Comparison of ENCODE assay signal across 17 cellular contexts in genomic region chr14:95725685-95726336, GRCh38. TPM values are rescaled to one million over a fixed set of nuclear protein-coding genes. Genes with fewer than 3 reads are reported as not detected.
A peak's percentile ranks its signal among the peaks of the same experiment; 100 is the strongest.
DNase-seq lines count a peak whose midpoint lies in the region; ATAC-seq, FAIRE-seq and TF ChIP-seq lines count a peak whose summit lies in the region.
"Had no signal": no experiment of that assay in that cellular context is flagged by ENCODE, and none has a peak within 500 bp of the region (broad histone marks: within the 10 kb centered on the region; RNA-seq: fewer than 3 reads in every experiment).

No MANE protein-coding gene starts in this region.

- no peaks in the 10 kb centered on the region for H3K9me3 Mint-ChIP-seq in activated naive CD4-positive, alpha-beta T cell treated with anti-CD3 and anti-CD28 coated beads, Interleukin-2, amount 10 ng/mL, durations not matched to agents 7 days and 5 days
- no peaks in the 10 kb centered on the region for H3K9me3 Mint-ChIP-seq in endothelial cell (ENCODE audit: unreplicated experiment)

- H3K27me3 Mint-ChIP-seq in activated naive CD4-positive, alpha-beta T cell treated with anti-CD3 and anti-CD28 coated beads, Interleukin-2, amount 10 ng/mL, durations not matched to agents 7 days and 5 days, result peaks cover 15% of the 10 kb centered on the region
- no peaks in the 10 kb centered on the region for H3K27me3 Mint-ChIP-seq in endothelial cell (ENCODE audit: unreplicated experiment)

- peak; percentile 85 for ATAC-seq in GM19395 (IDR thresholded peaks at IDR 0.05; ENCODE audit: unreplicated experiment)
- peak; percentile 69 for ATAC-seq in HG02840 (IDR thresholded peaks at IDR 0.05; ENCODE audit: low FRiP score, unreplicated experiment)
- ATAC-seq in HG03520 (IDR thresholded peaks at IDR 0.05; ENCODE audit: unreplicated experiment), result peak; percentile 77
- ATAC-seq: right cardiac atrium had no signal

- no peaks in the 10 kb centered on the region for H3K36me3 Mint-ChIP-seq in activated naive CD4-positive, alpha-beta T cell treated with anti-CD3 and anti-CD28 coated beads, Interleukin-2, amount 10 ng/mL, durations not matched to agents 7 days and 5 days
- no peaks in the 10 kb centered on the region for H3K36me3 Mint-ChIP-seq in endothelial cell (ENCODE audit: low read depth, unreplicated experiment)
- H3K36me3 Mint-ChIP-seq: activated naive CD8-positive, alpha-beta T cell treated with anti-CD3 and anti-CD28 coated beads, Interleukin-2, amount 10 ng/mL, durations not matched to agents 7 days and 5 days had no signal

- no peak for TF ChIP-seq POLR2A in GM12892 (IDR thresholded peaks at IDR 0.05; ENCODE audit: low read depth, low read length)

- H3K27ac Mint-ChIP-seq in activated naive CD4-positive, alpha-beta T cell treated with anti-CD3 and anti-CD28 coated beads, Interleukin-2, amount 10 ng/mL, durations not matched to agents 7 days and 5 days, result no peak overlapping the region
- H3K27ac Mint-ChIP-seq in endothelial cell (ENCODE audit: unreplicated experiment), result no peak overlapping the region
- H3K27ac Mint-ChIP-seq: activated naive CD8-positive, alpha-beta T cell treated with anti-CD3 and anti-CD28 coated beads, Interleukin-2, amount 10 ng/mL, durations not matched to agents 7 days and 5 days had no signal

- no peak for DNase-seq in GM12892 (ENCODE audit: insufficient read length)
- DNase-seq in RCC 7860 (ENCODE audit: low spot score), result no peak
- no peak for DNase-seq in activated naive CD4-positive, alpha-beta T cell treated with anti-CD3 and anti-CD28 coated beads, Interleukin-2, amount 10 ng/mL, durations not matched to agents 7 days and 5 days
- no peak for DNase-seq in NCI-H748 treated with DMSO at 0.1 percent for 48 hours (lab: John Stamatoyannopoulos, UW)
- no peak for DNase-seq in endothelial cell (ENCODE audit: low spot score)
- DNase-seq: activated CD4-positive, alpha-beta T cell treated with anti-CD3 and anti-CD28 coated beads, Interleukin-2, amount 50 U/mL, for 48 hours; activated naive CD8-positive, alpha-beta T cell treated with anti-CD3 and anti-CD28 coated beads, Interleukin-2, amount 10 ng/mL, durations not matched to agents 7 days and 5 days; BE2C; dorsolateral prefrontal cortex; GF-D8; right cardiac atrium had no signal

- CTCF ChIA-PET in activated naive CD4-positive, alpha-beta T cell treated with anti-CD3 and anti-CD28 coated beads, Interleukin-2, amount 10 ng/mL, durations not matched to agents 7 days and 5 days (lab: Charles Lee), result no interaction called here

- peak; percentile 90 for FAIRE-seq in GM12892 (lab: Jason Lieb, UNC)
- FAIRE-seq in RCC 7860 (lab: Jason Lieb, UNC), result no peak

- no peak for TF ChIP-seq CTCF in endothelial cell (IDR thresholded peaks at IDR 0.05; ENCODE audit: unreplicated experiment)

- H3K4me1 Mint-ChIP-seq in activated naive CD4-positive, alpha-beta T cell treated with anti-CD3 and anti-CD28 coated beads, Interleukin-2, amount 10 ng/mL, durations not matched to agents 7 days and 5 days, result peaks cover 4% of the 10 kb centered on the region
- H3K4me1 Mint-ChIP-seq in endothelial cell (ENCODE audit: unreplicated experiment), result peaks cover 10% of the 10 kb centered on the region

- no peak overlapping the region for H3K4me3 Mint-ChIP-seq in activated naive CD4-positive, alpha-beta T cell treated with anti-CD3 and anti-CD28 coated beads, Interleukin-2, amount 10 ng/mL, durations not matched to agents 7 days and 5 days
- no peak overlapping the region for H3K4me3 Mint-ChIP-seq in endothelial cell (ENCODE audit: unreplicated experiment)
- H3K4me3 Mint-ChIP-seq: activated naive CD8-positive, alpha-beta T cell treated with anti-CD3 and anti-CD28 coated beads, Interleukin-2, amount 10 ng/mL, durations not matched to agents 7 days and 5 days had no signal

RNA-seq across cellular contexts. Expression of gene TCL1A, which starts 11.9 kb away (rescaled TPM):
- 85.8 TPM for polyA plus RNA-seq in GM12892 (2012; ENCODE audit: missing spikeins)
- total RNA-seq in endothelial cell (ENCODE audit: unreplicated experiment), result not detected
- total RNA-seq: glomerular endothelial cell, lung microvascular endothelial cell, right cardiac atrium, SJSA1 had no signal
- polyA plus RNA-seq: right cardiac atrium had no signal

RNA-seq across cellular contexts. Expression of gene TCL1B, which starts 39.6 kb away (rescaled TPM):
- polyA plus RNA-seq in GM12892 (2012; ENCODE audit: missing spikeins), result not detected
- not detected for total RNA-seq in endothelial cell (ENCODE audit: unreplicated experiment)
- total RNA-seq: activated naive CD8-positive, alpha-beta T cell treated with anti-CD3 and anti-CD28 coated beads, Interleukin-2, amount 10 ng/mL, durations not matched to agents 7 days and 5 days; dorsolateral prefrontal cortex; glomerular endothelial cell; lung microvascular endothelial cell; right cardiac atrium; SJSA1 had no signal
- polyA plus RNA-seq: right cardiac atrium had no signal
